12 cellular contexts compared by ENCODE assay signal in genomic region chr4:86939123-86939522, GRCh38. TPM values are rescaled to one million over a fixed set of nuclear protein-coding genes. Genes with fewer than 3 reads are reported as not detected.
A peak's percentile ranks its signal among the peaks of the same experiment; 100 is the strongest.
DNase-seq lines count a peak whose midpoint lies in the region; TF ChIP-seq lines count a peak whose summit lies in the region.
"Had no signal": no experiment of that assay in that cellular context is flagged by ENCODE, and none has a peak within 500 bp of the region (broad histone marks: within the 10 kb centered on the region; RNA-seq: fewer than 3 reads in every experiment).

No MANE protein-coding gene starts in this region.

- no peak overlapping the region for H2BK120ac ChIP-seq in mesenchymal stem cell (ENCODE audit: low read depth, low read length)

- H3K9me3 ChIP-seq in ascending aorta (no peaks in the 10 kb centered on the region), mesenchymal stem cell (ENCODE audit: control insufficient read depth, low read length) (no peaks in the 10 kb centered on the region)
- H3K9me3 ChIP-seq: SJCRH30 had no signal

- H3K4me1 Mint-ChIP-seq in IgD-negative memory B cell, result peaks cover 41 to 47% (median 41%) of the 10 kb centered on the region in 3 donors

- H3K79me2 ChIP-seq in ACC112 (ENCODE audit: control insufficient read depth, insufficient read depth, low read length, unreplicated experiment), result peaks cover 76% of the 10 kb centered on the region

- intact Hi-C loops in ascending aorta (cut with DNase I), result loop anchor here (5.0 to 10.0 kb wide), 6 partner anchors 183 to 1586 kb away; partner anchors contain the start of genes HERC5, PPM1K and PYURF

- no peak overlapping the region for H2BK12ac ChIP-seq in mesenchymal stem cell (ENCODE audit: low read length in 2 of 2)

- H3K27ac ChIP-seq in ACC112 (ENCODE audit: low read depth, low read length) (peak overlapping the region; percentile 37; the same call in 1 of the 2 replicates), ascending aorta (peak overlapping the region; percentile 67 to 73), mesenchymal stem cell (ENCODE audit: low read length, poor library complexity, severe bottlenecking) (no peak overlapping the region)
- H3K27ac ChIP-seq: SJCRH30 had no signal

- no peak overlapping the region for H2AFZ ChIP-seq in ACC112 (ENCODE audit: low read length, unreplicated experiment)
- H2AFZ ChIP-seq in mesenchymal stem cell (ENCODE audit: low read depth, low read length), result no peak overlapping the region

- H3K23ac ChIP-seq in mesenchymal stem cell (ENCODE audit: low read length in 2 of 2), result no peak overlapping the region

- no peak overlapping the region for H4K8ac ChIP-seq in mesenchymal stem cell (ENCODE audit: low read length)

- H2BK15ac ChIP-seq in mesenchymal stem cell (ENCODE audit: low read depth, poor library complexity, severe bottlenecking), result no peak overlapping the region

- no peaks in the 10 kb centered on the region for H3K27me3 ChIP-seq in ACC112 (ENCODE audit: insufficient read depth, low read length)
- H3K27me3 ChIP-seq in ascending aorta, result no peaks in the 10 kb centered on the region
- H3K27me3 ChIP-seq in mesenchymal stem cell (ENCODE audit: control insufficient read depth in 1 of 2, insufficient read depth in 1 of 2, low read length in 2 of 2), result no peaks in the 10 kb centered on the region
- H3K27me3 ChIP-seq: SJCRH30 had no signal

- H3K9ac ChIP-seq in mesenchymal stem cell (ENCODE audit: low read length), result no peak overlapping the region

- peak overlapping the region; percentile 29; the same call in 1 of the 2 replicates for H3K4me3 ChIP-seq in ACC112 (ENCODE audit: low read depth, low read length)
- H3K4me3 ChIP-seq in ascending aorta, result peak overlapping the region in 1 of 2 donors; percentile 13
- H3K4me3 ChIP-seq in mesenchymal stem cell (ENCODE audit: insufficient read depth in 1 of 2, low read depth in 1 of 2, low read length in 2 of 2), result no peak overlapping the region
- H3K4me3 ChIP-seq: SJCRH30 had no signal

- peak overlapping the region; percentile 44 to 94 (median 68) for H3K4me3 Mint-ChIP-seq in IgD-negative memory B cell

- no peak overlapping the region for H2BK5ac ChIP-seq in mesenchymal stem cell (ENCODE audit: low read depth, low read length, poor library complexity, severe bottlenecking)

- H3K27me3 Mint-ChIP-seq in IgD-negative memory B cell, result peaks cover 2% of the 10 kb centered on the region

- no peak overlapping the region for H4K91ac ChIP-seq in mesenchymal stem cell (ENCODE audit: low read length)

- no peak overlapping the region for H3K18ac ChIP-seq in mesenchymal stem cell (ENCODE audit: low read depth in 1 of 2, low read length in 2 of 2)

- no peaks in the 10 kb centered on the region for H3K9me3 Mint-ChIP-seq in IgD-negative memory B cell

- in situ Hi-C loops in ACHN (cut with HindIII; ENCODE audit: low pct_ligation_motif_present, low pct_unique_long_range_greater_than_20kb, low sequenced_read_pairs), result no loop called here

- H3K4me2 ChIP-seq in mesenchymal stem cell (ENCODE audit: low read length, poor library complexity, severe bottlenecking), result no peak overlapping the region

- H2AK5ac ChIP-seq in mesenchymal stem cell (ENCODE audit: low read length, severe bottlenecking), result no peak overlapping the region

- DNase-seq in ascending aorta (ENCODE audit: low spot score in 2 of 2) (no peak), mesenchymal stem cell (peak; percentile 34), ACHN (no peak), 8988T (no peak), NCI-H2171 treated with DMSO at 0.1 percent for 48 hours (lab: John Stamatoyannopoulos, UW) (no peak), SW 1271 (lab: John Stamatoyannopoulos, UW) (no peak)
- DNase-seq: DMS79, IMR-90, SJCRH30 had no signal

- no peak for TF ChIP-seq CTCF in ascending aorta (IDR thresholded peaks at IDR 0.05)

- H3K79me1 ChIP-seq in mesenchymal stem cell (replicated peaks; ENCODE audit: low read length, poor library complexity, severe bottlenecking), result peaks cover 12% of the 10 kb centered on the region

- H3K4me1 ChIP-seq in ACC112 (ENCODE audit: control insufficient read depth, insufficient read depth, low read length, unreplicated experiment) (peaks cover 43% of the 10 kb centered on the region), ascending aorta (peaks cover 5 to 27% of the 10 kb centered on the region in 2 donors), mesenchymal stem cell (ENCODE audit: control insufficient read depth, insufficient read depth, low read depth, low read length) (peaks cover 3% of the 10 kb centered on the region)
- H3K4me1 ChIP-seq: SJCRH30 had no signal

- no peak overlapping the region for H3K14ac ChIP-seq in mesenchymal stem cell (ENCODE audit: low read length in 2 of 2)

- no peak overlapping the region for H3K4ac ChIP-seq in mesenchymal stem cell (ENCODE audit: low read depth in 1 of 2, low read length in 2 of 2)

- H3K27ac Mint-ChIP-seq in IgD-negative memory B cell, result peak overlapping the region; percentile 69 to 96 (median 93)

- no peaks in the 10 kb centered on the region for H3K36me3 Mint-ChIP-seq in IgD-negative memory B cell

- H3K36me3 ChIP-seq in ACC112 (ENCODE audit: insufficient read depth, low read length) (no peaks in the 10 kb centered on the region), ascending aorta (no peaks in the 10 kb centered on the region), mesenchymal stem cell (ENCODE audit: control insufficient read depth in 1 of 2, insufficient read depth in 2 of 2, low read depth in 1 of 2, low read length in 2 of 2) (no peaks in the 10 kb centered on the region)
- H3K36me3 ChIP-seq: SJCRH30 had no signal

RNA-seq across cellular contexts. Expression of gene AFF1, which starts 4.3 kb away (rescaled TPM):
- 18.8 TPM for polyA plus RNA-seq in IgD-negative memory B cell
- total RNA-seq in ascending aorta, result 112 TPM
- 20.2 TPM for polyA plus RNA-seq in mesenchymal stem cell (2013, experiment 1 of 2)
- 18.9 TPM for polyA plus RNA-seq in mesenchymal stem cell (2013, experiment 2 of 2)

RNA-seq across cellular contexts. Expression of gene C4orf36, which starts 46.9 kb away (rescaled TPM):
- not detected for polyA plus RNA-seq in IgD-negative memory B cell
- total RNA-seq in ascending aorta, result not detected
- polyA plus RNA-seq in mesenchymal stem cell (2013, experiment 1 of 2), result 0.50 TPM
- polyA plus RNA-seq in mesenchymal stem cell (2013, experiment 2 of 2), result 0.12 TPM
- total RNA-seq: astrocyte had no signal
